In the genomic region with DNA sequence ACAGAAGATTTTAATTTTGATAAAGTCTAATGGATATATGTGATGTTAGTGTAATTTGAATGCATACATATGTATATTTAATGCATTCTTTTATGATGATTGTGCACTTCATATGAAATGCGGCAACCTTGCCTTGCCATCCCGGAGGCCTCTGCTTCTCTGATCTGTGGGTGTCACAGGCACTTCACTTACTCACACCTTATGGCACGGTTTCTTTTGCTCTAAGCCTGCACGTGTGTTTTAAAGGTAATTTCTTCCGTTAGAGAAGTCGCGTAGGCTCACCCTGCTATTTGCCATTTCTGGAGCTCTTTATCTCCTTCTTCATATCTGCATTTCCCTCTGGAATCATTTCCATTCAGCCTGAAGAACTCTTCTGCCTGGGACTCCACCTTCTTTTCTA, we compare ENCODE assay signal across 11 cellular contexts.
DNase-seq lines count a peak whose midpoint lies in the region; ATAC-seq and TF ChIP-seq lines count a peak whose summit lies in the region.
"Had no signal": no experiment of that assay in that cellular context is flagged by ENCODE, and none has a peak within 500 bp of the region (broad histone marks: within the 10 kb centered on the region; RNA-seq: fewer than 3 reads in every experiment).

No MANE protein-coding gene starts in this region.

- POLR2A ChIA-PET in activated CD8-positive, alpha-beta T cell treated with anti-CD3 and anti-CD28 coated beads for 36 hours (lab: Charles Lee) = no interaction called here
- POLR2A ChIA-PET in activated CD8-positive, alpha-beta T cell treated with anti-CD3 and anti-CD28 coated beads, Interleukin-2, amount 10 ng/mL, durations not matched to agents 7 days and 5 days (lab: Charles Lee) = no interaction called here

- H3K36me3 Mint-ChIP-seq in activated CD8-positive, alpha-beta T cell treated with anti-CD3 and anti-CD28 coated beads for 36 hours (ENCODE audit: low read depth) = peaks cover 4% of the 10 kb centered on the region
- no peaks in the 10 kb centered on the region for H3K36me3 Mint-ChIP-seq in activated CD8-positive, alpha-beta T cell treated with anti-CD3 and anti-CD28 coated beads, Interleukin-2, amount 10 ng/mL, durations not matched to agents 7 days and 5 days (ENCODE audit: low read depth)
- H3K36me3 Mint-ChIP-seq in central memory CD8-positive, alpha-beta T cell (ENCODE audit: insufficient read depth) = peaks cover 6% of the 10 kb centered on the region

- TF ChIP-seq POLR2A in NB4 (IDR thresholded peaks at IDR 0.05; ENCODE audit: extremely low read depth, insufficient read length) = no peak

- no peak for ATAC-seq in activated CD8-positive, alpha-beta T cell treated with anti-CD3 and anti-CD28 coated beads for 36 hours
- no peak for ATAC-seq in activated CD8-positive, alpha-beta T cell treated with anti-CD3 and anti-CD28 coated beads, Interleukin-2, amount 10 ng/mL, durations not matched to agents 7 days and 5 days
- ATAC-seq in central memory CD8-positive, alpha-beta T cell (replicated peaks; ENCODE audit: extremely low read depth, poor library complexity, severe bottlenecking) = no peak
- no peak for ATAC-seq in HG03521 (IDR thresholded peaks at IDR 0.05; ENCODE audit: unreplicated experiment)

- DNase-seq in activated CD8-positive, alpha-beta T cell treated with anti-CD3 and anti-CD28 coated beads for 36 hours = peak; percentile 7
- no peak for DNase-seq in activated CD8-positive, alpha-beta T cell treated with anti-CD3 and anti-CD28 coated beads, Interleukin-2, amount 10 ng/mL, durations not matched to agents 7 days and 5 days
- DNase-seq in NB4 (ENCODE audit: low read depth) (no peak), putamen (ENCODE audit: low spot score) (peak; percentile 76), coronary artery (ENCODE audit: low spot score) (no peak), kidney tubule cell (ENCODE audit: low spot score) (no peak)
- no peak for DNase-seq in central memory CD8-positive, alpha-beta T cell (ENCODE audit: low spot score in 2 of 2)
- DNase-seq: dermis blood vessel endothelial cell, H9, NCI-H748 treated with DMSO at 0.1 percent for 48 hours had no signal

- H3K9me3 Mint-ChIP-seq in activated CD8-positive, alpha-beta T cell treated with anti-CD3 and anti-CD28 coated beads for 36 hours = no peaks in the 10 kb centered on the region
- H3K9me3 Mint-ChIP-seq in activated CD8-positive, alpha-beta T cell treated with anti-CD3 and anti-CD28 coated beads, Interleukin-2, amount 10 ng/mL, durations not matched to agents 7 days and 5 days (ENCODE audit: insufficient read depth) = no peaks in the 10 kb centered on the region
- H3K9me3 Mint-ChIP-seq in central memory CD8-positive, alpha-beta T cell = no peaks in the 10 kb centered on the region

- H3K27ac Mint-ChIP-seq in activated CD8-positive, alpha-beta T cell treated with anti-CD3 and anti-CD28 coated beads for 36 hours = peak overlapping the region; percentile 92
- no peak overlapping the region for H3K27ac Mint-ChIP-seq in activated CD8-positive, alpha-beta T cell treated with anti-CD3 and anti-CD28 coated beads, Interleukin-2, amount 10 ng/mL, durations not matched to agents 7 days and 5 days
- H3K27ac Mint-ChIP-seq in central memory CD8-positive, alpha-beta T cell (ENCODE audit: low read depth) = peak overlapping the region; percentile 87

- H3K27ac ChIP-seq in coronary artery = no peak overlapping the region

- H3K27me3 Mint-ChIP-seq in activated CD8-positive, alpha-beta T cell treated with anti-CD3 and anti-CD28 coated beads for 36 hours = no peaks in the 10 kb centered on the region
- peaks cover 4% of the 10 kb centered on the region for H3K27me3 Mint-ChIP-seq in activated CD8-positive, alpha-beta T cell treated with anti-CD3 and anti-CD28 coated beads, Interleukin-2, amount 10 ng/mL, durations not matched to agents 7 days and 5 days (ENCODE audit: low read depth)
- no peaks in the 10 kb centered on the region for H3K27me3 Mint-ChIP-seq in central memory CD8-positive, alpha-beta T cell

- intact Hi-C loops in activated CD8-positive, alpha-beta T cell treated with anti-CD3 and anti-CD28 coated beads for 36 hours (cut with micrococcal nuclease) = no loop called here

- TF ChIP-seq CTCF in activated CD8-positive, alpha-beta T cell treated with anti-CD3 and anti-CD28 coated beads for 36 hours (IDR thresholded peaks at IDR 0.05) = no peak
- no peak for TF ChIP-seq CTCF in NB4 (IDR thresholded peaks at IDR 0.05; ENCODE audit: low read depth, low read length)
- no peak for TF ChIP-seq CTCF in coronary artery (IDR thresholded peaks at IDR 0.05)

- peak overlapping the region; percentile 70 for H3K4me3 Mint-ChIP-seq in activated CD8-positive, alpha-beta T cell treated with anti-CD3 and anti-CD28 coated beads for 36 hours
- no peak overlapping the region for H3K4me3 Mint-ChIP-seq in activated CD8-positive, alpha-beta T cell treated with anti-CD3 and anti-CD28 coated beads, Interleukin-2, amount 10 ng/mL, durations not matched to agents 7 days and 5 days
- H3K4me3 Mint-ChIP-seq in central memory CD8-positive, alpha-beta T cell = peak overlapping the region; percentile 63
- H3K4me3 Mint-ChIP-seq: H9 had no signal

- peaks cover 18% of the 10 kb centered on the region for H3K4me1 Mint-ChIP-seq in activated CD8-positive, alpha-beta T cell treated with anti-CD3 and anti-CD28 coated beads for 36 hours (ENCODE audit: low read depth)
- peaks cover 17% of the 10 kb centered on the region for H3K4me1 Mint-ChIP-seq in activated CD8-positive, alpha-beta T cell treated with anti-CD3 and anti-CD28 coated beads, Interleukin-2, amount 10 ng/mL, durations not matched to agents 7 days and 5 days (ENCODE audit: low read depth)
- H3K4me1 Mint-ChIP-seq in central memory CD8-positive, alpha-beta T cell = peaks cover 19% of the 10 kb centered on the region

- CTCF ChIA-PET in activated CD8-positive, alpha-beta T cell treated with anti-CD3 and anti-CD28 coated beads for 36 hours (lab: Charles Lee) = no interaction called here
- CTCF ChIA-PET in activated CD8-positive, alpha-beta T cell treated with anti-CD3 and anti-CD28 coated beads, Interleukin-2, amount 10 ng/mL, durations not matched to agents 7 days and 5 days (lab: Charles Lee) = interaction anchor here (2.3 kb wide), 1 partner anchor 16 kb away, joined by 5 read pairs; no protein-coding TSS in a partner anchor

- peak overlapping the region; percentile 18 for H3K4me3 ChIP-seq in NB4 (ENCODE audit: low read depth, low read length)
- H3K4me3 ChIP-seq in coronary artery = no peak overlapping the region

Comparison
In these comparisons a context has a peak if more than half of its experiments do, and no peak if none do; other contexts are left out.
1. DNase-seq: peak in activated CD8-positive, alpha-beta T cell treated with anti-CD3 and anti-CD28 coated beads for 36 hours (single experiment) and putamen (single experiment); none in activated CD8-positive, alpha-beta T cell treated with anti-CD3 and anti-CD28 coated beads, Interleukin-2, amount 10 ng/mL, durations not matched to agents 7 days and 5 days (single experiment), NB4 (single experiment), central memory CD8-positive, alpha-beta T cell (0 of 2), coronary artery (single experiment) and kidney tubule cell (single experiment).